In the genomic region with DNA sequence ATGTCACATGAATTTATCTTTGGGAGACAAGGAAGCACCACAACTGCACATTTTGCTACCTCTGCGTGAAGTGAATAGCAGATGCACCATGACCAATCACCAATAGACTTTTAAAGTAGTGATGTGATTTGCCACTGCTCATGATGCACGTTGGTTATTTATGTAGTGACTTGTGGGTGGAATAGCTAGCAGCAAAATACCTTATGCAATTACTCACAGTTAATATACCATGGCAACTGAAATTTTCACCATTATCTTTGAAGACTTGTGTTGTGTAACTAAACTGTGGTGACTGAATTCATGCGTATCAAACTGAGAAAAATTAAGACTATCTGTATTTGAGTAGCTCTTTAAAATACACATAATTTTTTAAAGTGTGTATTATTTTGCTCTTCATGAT, we compare ENCODE assay signal across 16 cellular contexts. TPM values are rescaled to one million over a fixed set of nuclear protein-coding genes. Genes with fewer than 3 reads are reported as not detected.
DNase-seq lines count a peak whose midpoint lies in the region; ATAC-seq, FAIRE-seq and TF ChIP-seq lines count a peak whose summit lies in the region.
"Had no signal": no experiment of that assay in that cellular context is flagged by ENCODE, and none has a peak within 500 bp of the region (broad histone marks: within the 10 kb centered on the region; RNA-seq: fewer than 3 reads in every experiment).

No MANE protein-coding gene starts in this region.

- H3K79me2 ChIP-seq in keratinocyte (ENCODE audit: control insufficient read depth, insufficient read depth, low read length) = no peaks in the 10 kb centered on the region

- H3K4me3 ChIP-seq in AG09309 (ENCODE audit: control insufficient read depth, low read depth, low read length) = no peak overlapping the region
- H3K4me3 ChIP-seq in astrocyte of the cerebellum (ENCODE audit: low read depth, low read length) = no peak overlapping the region
- peak overlapping the region in 1 of 3 experiments; percentile 44 for H3K4me3 ChIP-seq in keratinocyte (ENCODE audit: control insufficient read depth in 2 of 3, extremely low read depth in 1 of 3, insufficient read depth in 2 of 3, low read depth in 1 of 3, low read length in 3 of 3)
- no peak overlapping the region for H3K4me3 ChIP-seq in transverse colon
- H3K4me3 ChIP-seq in body of pancreas = no peak overlapping the region
- H3K4me3 ChIP-seq: uterus had no signal

- in situ Hi-C loops in astrocyte of the cerebellum (cut with HindIII; ENCODE audit: low sequenced_read_pairs) = no loop called here
- in situ Hi-C loops in transverse colon (cut with MboI; ENCODE audit: low pct_ligation_motif_present in 1 of 4, low pct_unique_long_range_greater_than_20kb in 1 of 4, low sequenced_read_pairs in 3 of 4) = no loop called here

- no peaks in the 10 kb centered on the region for H3K9me1 ChIP-seq in keratinocyte (ENCODE audit: control insufficient read depth, extremely low read depth, insufficient read depth, low read length)

- H3K27me3 ChIP-seq in keratinocyte (ENCODE audit: control insufficient read depth, extremely low read depth, insufficient read depth, low read length) (no peaks in the 10 kb centered on the region), transverse colon (no peaks in the 10 kb centered on the region), body of pancreas (no peaks in the 10 kb centered on the region)
- H3K27me3 ChIP-seq: esophagus squamous epithelium, uterus had no signal

- TF ChIP-seq EP300 in transverse colon (IDR thresholded peaks at IDR 0.05; ENCODE audit: low read depth) = no peak

- H3K4me2 ChIP-seq in keratinocyte (ENCODE audit: control insufficient read depth, extremely low read depth, insufficient read depth, low read depth, low read length) = peak overlapping the region; percentile 65

- intact Hi-C loops in transverse colon (cut with DNase I; ENCODE audit: low total_unique reads) (no loop called here), body of pancreas (cut with DNase I) (no loop called here)

- dilution Hi-C loops in keratinocyte (cut with MboI; ENCODE audit: extremely low pct_ligation_motif_present, low sequenced_read_pairs) = no loop called here

- H3K36me3 ChIP-seq in keratinocyte (ENCODE audit: control insufficient read depth in 2 of 2, extremely low read depth in 1 of 2, insufficient read depth in 2 of 2, low read length in 2 of 2) (no peaks in the 10 kb centered on the region), transverse colon (no peaks in the 10 kb centered on the region), body of pancreas (replicated peaks in 1 of 2; ENCODE audit: insufficient read depth in 1 of 2, low read depth in 2 of 2) (no peaks in the 10 kb centered on the region)
- H3K36me3 ChIP-seq: esophagus squamous epithelium, uterus had no signal

- TF ChIP-seq POLR2A in transverse colon (IDR thresholded peaks at IDR 0.05) (no peak), body of pancreas (IDR thresholded peaks at IDR 0.05) (no peak)

- H3K9me3 ChIP-seq in keratinocyte (ENCODE audit: control insufficient read depth, low read depth, low read length) = no peaks in the 10 kb centered on the region
- H3K9me3 ChIP-seq in transverse colon = no peaks in the 10 kb centered on the region
- no peaks in the 10 kb centered on the region for H3K9me3 ChIP-seq in body of pancreas
- H3K9me3 ChIP-seq: esophagus squamous epithelium had no signal

- H3K4me1 ChIP-seq in keratinocyte (ENCODE audit: control insufficient read depth, extremely low read depth, insufficient read depth, low read length) (no peaks in the 10 kb centered on the region), transverse colon (no peaks in the 10 kb centered on the region), body of pancreas (no peaks in the 10 kb centered on the region)
- H3K4me1 ChIP-seq: uterus had no signal

- FAIRE-seq in keratinocyte (lab: Jason Lieb, UNC) = peak; percentile 59

- H3K9ac ChIP-seq in keratinocyte (ENCODE audit: control insufficient read depth, extremely low read depth, insufficient read depth, low read length) = no peak overlapping the region

- H3K27ac ChIP-seq in keratinocyte (ENCODE audit: control insufficient read depth, insufficient read depth, low read length) = no peak overlapping the region
- H3K27ac ChIP-seq in transverse colon = no peak overlapping the region
- H3K27ac ChIP-seq in body of pancreas = no peak overlapping the region
- H3K27ac ChIP-seq: esophagus squamous epithelium, uterus, VCaP had no signal

- 71 to 87% methylated on average over 3 of the region's 3 CpGs for WGBS in transverse colon (ENCODE audit: low coverage in 1 of 2), 2 donors
- WGBS in body of pancreas, 2 donors = 80 to 85% methylated on average over 3 of the region's 3 CpGs

- H2AFZ ChIP-seq in keratinocyte (ENCODE audit: control insufficient read depth, low read length) = no peak overlapping the region

- TF ChIP-seq CTCF in AG09309 (IDR thresholded peaks at IDR 0.05; ENCODE audit: control insufficient read depth, insufficient read depth, low read depth, low read length, missing control alignments) (no peak), astrocyte of the cerebellum (IDR thresholded peaks at IDR 0.05; ENCODE audit: low read depth, low read length, missing control alignments) (no peak), keratinocyte (optimal IDR thresholded peaks at IDR 0.05 in 1 of 3, IDR thresholded peaks at IDR 0.05 in 1 of 3, conservative IDR thresholded peaks at IDR 0.05 in 1 of 3; ENCODE audit: extremely low read depth in 1 of 3, insufficient read depth in 2 of 3, low read length in 3 of 3) (no peak), transverse colon (IDR thresholded peaks at IDR 0.05) (no peak), body of pancreas (IDR thresholded peaks at IDR 0.05) (no peak)

- no peaks in the 10 kb centered on the region for H4K20me1 ChIP-seq in keratinocyte (ENCODE audit: control insufficient read depth, extremely low read depth, insufficient read depth, low read length)

- ATAC-seq in body of pancreas = no peak
- no peak for ATAC-seq in GM19455 (IDR thresholded peaks at IDR 0.05; ENCODE audit: unreplicated experiment)

- DNase-seq in AG09309 (ENCODE audit: low read depth) = peak; percentile 61
- DNase-seq in NCI-H226 = peak; percentile 25
- DNase-seq in astrocyte of the cerebellum (ENCODE audit: low read depth) = peak; percentile 54
- no peak for DNase-seq in keratinocyte (ENCODE audit: low read depth, low spot score)
- DNase-seq in transverse colon = no peak
- DNase-seq in RKO (ENCODE audit: low spot score) = no peak
- no peak for DNase-seq in body of pancreas
- DNase-seq: AML-193; esophagus squamous epithelium; Kasumi-1; NCI-H446; stimulated activated CD4-positive, alpha-beta T cell treated with anti-CD3 and anti-CD28 coated beads, Interleukin-12 subunit alpha, Interleukin-12 subunit beta, amount 100 ng/mL, for 4 hours; stimulated activated naive CD4-positive, alpha-beta T cell treated with Interleukin-2 at 50 U/mL for 16 hours; uterus had no signal

RNA-seq across cellular contexts. Expression of a gene that starts 46.2 kb away (rescaled TPM):
- 5.4 to 6.6 TPM (median 5.6 TPM) in 3 replicates for polyA plus RNA-seq in keratinocyte
- polyA plus RNA-seq in keratinocyte (2011; ENCODE audit: low read depth) = 0.25 TPM
- polyA plus RNA-seq in keratinocyte (2011; cell fraction: cytosol; rRNA removed) = 6.5 and 7.4 TPM in 2 replicates
- polyA plus RNA-seq in keratinocyte (2011; cell fraction: nucleus; rRNA removed) = 5.6 and 5.9 TPM in 2 replicates
- 3.5 and 5.8 TPM in 2 replicates for polyA plus RNA-seq in keratinocyte (2012; ENCODE audit: low replicate concordance)
- polyA minus RNA-seq in keratinocyte = 0.72 to 1.6 TPM (median 0.96 TPM) in 3 replicates
- 9.0 TPM for polyA minus RNA-seq in keratinocyte (2011; cell fraction: cytosol; rRNA and poly(A)+ RNA removed)
- polyA minus RNA-seq in keratinocyte (2011; cell fraction: nucleus; rRNA and poly(A)+ RNA removed) = 1.8 and 3.6 TPM in 2 replicates
- total RNA-seq in transverse colon = 10 to 100 TPM; 13.5 to 24.7 (median 17.5) TPM
- 10 to 100 TPM; 14.3 to 24.4 TPM for total RNA-seq in body of pancreas

Comparison
In these comparisons a context has a peak if more than half of its experiments do, and no peak if none do; other contexts are left out.
1. DNase-seq: peak in AG09309 (single experiment), NCI-H226 (single experiment) and astrocyte of the cerebellum (single experiment); none in keratinocyte (single experiment), transverse colon (single experiment), RKO (single experiment) and body of pancreas (0 of 4).